16 cellular contexts compared by ENCODE assay signal in the genomic region with DNA sequence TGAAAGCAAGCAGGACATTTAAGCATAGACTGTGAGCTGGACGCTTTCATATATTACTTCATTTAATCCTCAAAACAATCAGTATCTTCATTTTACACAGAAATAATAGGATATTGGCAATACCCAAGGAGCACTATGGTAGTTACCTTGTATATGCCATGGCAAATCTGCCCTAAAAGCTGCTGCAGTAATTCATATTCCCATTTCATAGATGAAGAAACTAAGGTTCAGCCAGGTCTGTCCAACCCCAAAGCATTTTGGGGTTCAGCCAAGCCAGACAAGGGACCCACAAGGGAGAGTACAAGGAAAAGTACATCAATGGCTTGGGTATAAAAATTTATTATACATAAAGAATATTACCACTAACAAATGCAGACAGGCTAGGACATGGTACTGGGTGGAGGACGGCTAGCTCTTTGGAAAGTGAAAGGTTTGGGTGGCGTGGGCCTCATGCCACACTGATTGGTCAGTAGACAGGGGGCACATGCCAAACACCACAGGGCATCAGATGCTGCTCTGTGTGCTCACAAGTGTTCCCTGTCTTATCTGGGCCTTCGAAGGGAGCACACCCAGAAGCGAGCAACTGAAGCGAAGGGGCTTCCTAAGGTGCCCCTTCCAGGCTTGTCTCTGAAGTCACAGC. TPM values are rescaled to one million over a fixed set of nuclear protein-coding genes. Genes with fewer than 3 reads are reported as not detected.
A peak's percentile ranks its signal among the peaks of the same experiment; 100 is the strongest.
DNase-seq lines count a peak whose midpoint lies in the region; ATAC-seq and TF ChIP-seq lines count a peak whose summit lies in the region.
"Had no signal": no experiment of that assay in that cellular context is flagged by ENCODE, and none has a peak within 500 bp of the region (broad histone marks: within the 10 kb centered on the region; RNA-seq: fewer than 3 reads in every experiment).

No MANE protein-coding gene starts in this region.

- H3K9me3 ChIP-seq in CD8-positive, alpha-beta T cell (ENCODE audit: low read length): no peaks in the 10 kb centered on the region
- H3K9me3 ChIP-seq: colonic mucosa had no signal

- H3K4me1 Mint-ChIP-seq in CD8-positive, alpha-beta T cell (ENCODE audit: low read depth): peaks cover 41% of the 10 kb centered on the region
- peaks cover 18 to 43% (median 37%) of the 10 kb centered on the region in 4 donors for H3K4me1 Mint-ChIP-seq in naive thymus-derived CD8-positive, alpha-beta T cell

- POLR2A ChIA-PET in CD8-positive, alpha-beta T cell (lab: Charles Lee): interaction anchor here (1.3 kb wide), 1 partner anchor 128 kb away, joined by 5 read pairs; the partner anchor contains the start of gene MED18
- POLR2A ChIA-PET in naive thymus-derived CD8-positive, alpha-beta T cell (lab: Charles Lee): interaction anchor here (0.6 kb wide), 1 partner anchor 64 kb away, joined by 6 read pairs; no protein-coding TSS in a partner anchor

- H3K36me3 Mint-ChIP-seq in CD8-positive, alpha-beta T cell: peaks cover 75% of the 10 kb centered on the region
- peaks cover 23 to 78% (median 48%) of the 10 kb centered on the region in 3 donors for H3K36me3 Mint-ChIP-seq in naive thymus-derived CD8-positive, alpha-beta T cell

- no peak for DNase-seq in CD8-positive, alpha-beta T cell
- peak; percentile 52 for DNase-seq in activated CD8-positive, alpha-beta memory T cell treated with anti-CD3 and anti-CD28 coated beads, Interleukin-2, amount 50 U/mL, for 48 hours
- no peak for DNase-seq in naive thymus-derived CD8-positive, alpha-beta T cell
- no peak for DNase-seq in stimulated activated naive CD4-positive, alpha-beta T cell treated with Interleukin-2 at 50 U/mL for 16 hours (lab: John Stamatoyannopoulos, UW)
- DNase-seq in foreskin keratinocyte: no peak
- DNase-seq: EL, KBM-7, NCI-H1048, NCI-H774, SW 1271 had no signal

- H3K27me3 ChIP-seq in CD8-positive, alpha-beta T cell (ENCODE audit: insufficient read depth, low read length): no peaks in the 10 kb centered on the region
- no peaks in the 10 kb centered on the region for H3K27me3 ChIP-seq in foreskin keratinocyte
- H3K27me3 ChIP-seq: colonic mucosa, neural progenitor cell had no signal

- no peak overlapping the region for H3K27ac ChIP-seq in CD8-positive, alpha-beta T cell (ENCODE audit: low read depth, low read length)
- no peak overlapping the region for H3K27ac ChIP-seq in foreskin keratinocyte
- H3K27ac ChIP-seq: C4-2B, neural progenitor cell, RWPE1 had no signal

- no peak for ATAC-seq in CD8-positive, alpha-beta T cell
- ATAC-seq in GM18520 (IDR thresholded peaks at IDR 0.05; ENCODE audit: unreplicated experiment) (peak; percentile 3), GM19463 (IDR thresholded peaks at IDR 0.05; ENCODE audit: unreplicated experiment) (no peak), foreskin keratinocyte (no peak)
- no peak for ATAC-seq in naive thymus-derived CD8-positive, alpha-beta T cell

- CTCF ChIA-PET in CD8-positive, alpha-beta T cell (lab: Charles Lee): interaction anchor here (1.0 kb wide), 1 partner anchor 9 kb away, joined by 3 read pairs; no protein-coding TSS in a partner anchor

- intact Hi-C loops in CD8-positive, alpha-beta T cell (cut with DNase I, micrococcal nuclease): no loop called here

- no peak overlapping the region for H3K4me3 ChIP-seq in CD8-positive, alpha-beta T cell (ENCODE audit: low read depth, low read length)
- H3K4me3 ChIP-seq: colonic mucosa, neural progenitor cell had no signal

- H3K4me3 Mint-ChIP-seq in CD8-positive, alpha-beta T cell: peak overlapping the region; percentile 40
- peak overlapping the region; percentile 16 to 74 (median 58) for H3K4me3 Mint-ChIP-seq in naive thymus-derived CD8-positive, alpha-beta T cell
- H3K4me3 Mint-ChIP-seq: neural progenitor cell had no signal

- H3K9me3 Mint-ChIP-seq in CD8-positive, alpha-beta T cell: peaks cover 4% of the 10 kb centered on the region
- H3K9me3 Mint-ChIP-seq in naive thymus-derived CD8-positive, alpha-beta T cell: peaks cover 4 to 14% (median 7%) of the 10 kb centered on the region in 9 donors
- H3K9me3 Mint-ChIP-seq: neural progenitor cell had no signal

- peaks cover 36% of the 10 kb centered on the region for H3K4me1 ChIP-seq in CD8-positive, alpha-beta T cell (ENCODE audit: insufficient read depth, low read length)
- H3K4me1 ChIP-seq in foreskin keratinocyte: peaks cover 11% of the 10 kb centered on the region
- H3K4me1 ChIP-seq: colonic mucosa had no signal

- H3K27me3 Mint-ChIP-seq in CD8-positive, alpha-beta T cell (ENCODE audit: low read depth): no peaks in the 10 kb centered on the region
- no peaks in the 10 kb centered on the region for H3K27me3 Mint-ChIP-seq in naive thymus-derived CD8-positive, alpha-beta T cell

- H3K27ac Mint-ChIP-seq in CD8-positive, alpha-beta T cell: peak overlapping the region; percentile 84
- peak overlapping the region in 5 of 10 donors; percentile 7 to 85 (median 53) for H3K27ac Mint-ChIP-seq in naive thymus-derived CD8-positive, alpha-beta T cell
- H3K27ac Mint-ChIP-seq: neural progenitor cell had no signal

- H3K36me3 ChIP-seq in CD8-positive, alpha-beta T cell (ENCODE audit: insufficient read depth, low read length): peaks cover 31% of the 10 kb centered on the region
- H3K36me3 ChIP-seq: neural progenitor cell had no signal

- TF ChIP-seq CTCF in CD8-positive, alpha-beta T cell (IDR thresholded peaks at IDR 0.05): no peak
- TF ChIP-seq CTCF in foreskin keratinocyte (conservative IDR thresholded peaks at IDR 0.05): no peak

RNA-seq across cellular contexts. Expression of gene PTAFR, which starts 23.9 kb away (rescaled TPM):
- under 1 TPM; 0.08 to 0.17 TPM for total RNA-seq in CD8-positive, alpha-beta T cell
- total RNA-seq in naive thymus-derived CD8-positive, alpha-beta T cell: 1 to 10 TPM in 1 of 2 experiments, under 1 TPM in 1; 0.70 to 1.1 TPM
- under 1 TPM; 0.34 to 0.84 (median 0.68) TPM for polyA plus RNA-seq in naive thymus-derived CD8-positive, alpha-beta T cell
- 5.9 and 6.7 TPM in 2 replicates for total RNA-seq in foreskin keratinocyte
- polyA plus RNA-seq in foreskin keratinocyte: 3.5 and 3.9 TPM in 2 replicates

RNA-seq across cellular contexts. Expression of gene DNAJC8, which starts 32.5 kb away (rescaled TPM):
- total RNA-seq in CD8-positive, alpha-beta T cell: 10 to 100 TPM; 57.1 to 64.2 TPM
- total RNA-seq in naive thymus-derived CD8-positive, alpha-beta T cell: 10 to 100 TPM; 68.1 to 79.4 TPM
- 100 to 1,000 TPM; 145 to 156 (median 151) TPM for polyA plus RNA-seq in naive thymus-derived CD8-positive, alpha-beta T cell
- 94.8 and 111 TPM in 2 replicates for total RNA-seq in foreskin keratinocyte
- polyA plus RNA-seq in foreskin keratinocyte: 116 and 137 TPM in 2 replicates

RNA-seq across cellular contexts. Expression of gene ATP5IF1, which starts 35.6 kb away (rescaled TPM):
- total RNA-seq in CD8-positive, alpha-beta T cell: 10 to 100 TPM; 66.1 to 69.3 TPM
- total RNA-seq in naive thymus-derived CD8-positive, alpha-beta T cell: 100 to 1,000 TPM; 113 to 120 TPM
- polyA plus RNA-seq in naive thymus-derived CD8-positive, alpha-beta T cell: 100 to 1,000 TPM; 468 to 666 (median 606) TPM
- total RNA-seq in foreskin keratinocyte: 276 and 285 TPM in 2 replicates
- polyA plus RNA-seq in foreskin keratinocyte: 460 and 472 TPM in 2 replicates

RNA-seq across cellular contexts. Expression of gene SESN2, which starts 59.0 kb away (rescaled TPM):
- total RNA-seq in CD8-positive, alpha-beta T cell: 10 to 100 TPM; 15.0 to 15.3 TPM
- 1 to 10 TPM; 6.4 to 6.6 TPM for total RNA-seq in naive thymus-derived CD8-positive, alpha-beta T cell
- polyA plus RNA-seq in naive thymus-derived CD8-positive, alpha-beta T cell: 1 to 10 TPM; 1.6 to 8.2 (median 4.7) TPM
- total RNA-seq in foreskin keratinocyte: 13.0 and 15.6 TPM in 2 replicates
- 10.3 and 10.8 TPM in 2 replicates for polyA plus RNA-seq in foreskin keratinocyte
